Comparison of ENCODE assay signal across 1 cellular context in genomic region chr2:84832772-84833461, GRCh38.
TF ChIP-seq lines count a peak whose summit lies in the region.

No MANE protein-coding gene starts in this region.

TF ChIP-seq in K562, 482 proteins besides CTCF, POLR2A, EP300 and RAD21 (continued from another document):
- TF ChIP-seq PRDM10 (IDR thresholded peaks at IDR 0.05; ENCODE audit: partially characterized antibody) (peak; percentile 78), NFIX (CRISPR knock-in tag; IDR thresholded peaks at IDR 0.05; ENCODE audit: low read depth) (no peak), ZNF57 (CRISPR knock-in tag; IDR thresholded peaks at IDR 0.05) (no peak), SMC3 (conservative IDR thresholded peaks at IDR 0.05; ENCODE audit: insufficient read depth, low read depth, low read length) (no peak)
- TF ChIP-seq, protein P1, sequence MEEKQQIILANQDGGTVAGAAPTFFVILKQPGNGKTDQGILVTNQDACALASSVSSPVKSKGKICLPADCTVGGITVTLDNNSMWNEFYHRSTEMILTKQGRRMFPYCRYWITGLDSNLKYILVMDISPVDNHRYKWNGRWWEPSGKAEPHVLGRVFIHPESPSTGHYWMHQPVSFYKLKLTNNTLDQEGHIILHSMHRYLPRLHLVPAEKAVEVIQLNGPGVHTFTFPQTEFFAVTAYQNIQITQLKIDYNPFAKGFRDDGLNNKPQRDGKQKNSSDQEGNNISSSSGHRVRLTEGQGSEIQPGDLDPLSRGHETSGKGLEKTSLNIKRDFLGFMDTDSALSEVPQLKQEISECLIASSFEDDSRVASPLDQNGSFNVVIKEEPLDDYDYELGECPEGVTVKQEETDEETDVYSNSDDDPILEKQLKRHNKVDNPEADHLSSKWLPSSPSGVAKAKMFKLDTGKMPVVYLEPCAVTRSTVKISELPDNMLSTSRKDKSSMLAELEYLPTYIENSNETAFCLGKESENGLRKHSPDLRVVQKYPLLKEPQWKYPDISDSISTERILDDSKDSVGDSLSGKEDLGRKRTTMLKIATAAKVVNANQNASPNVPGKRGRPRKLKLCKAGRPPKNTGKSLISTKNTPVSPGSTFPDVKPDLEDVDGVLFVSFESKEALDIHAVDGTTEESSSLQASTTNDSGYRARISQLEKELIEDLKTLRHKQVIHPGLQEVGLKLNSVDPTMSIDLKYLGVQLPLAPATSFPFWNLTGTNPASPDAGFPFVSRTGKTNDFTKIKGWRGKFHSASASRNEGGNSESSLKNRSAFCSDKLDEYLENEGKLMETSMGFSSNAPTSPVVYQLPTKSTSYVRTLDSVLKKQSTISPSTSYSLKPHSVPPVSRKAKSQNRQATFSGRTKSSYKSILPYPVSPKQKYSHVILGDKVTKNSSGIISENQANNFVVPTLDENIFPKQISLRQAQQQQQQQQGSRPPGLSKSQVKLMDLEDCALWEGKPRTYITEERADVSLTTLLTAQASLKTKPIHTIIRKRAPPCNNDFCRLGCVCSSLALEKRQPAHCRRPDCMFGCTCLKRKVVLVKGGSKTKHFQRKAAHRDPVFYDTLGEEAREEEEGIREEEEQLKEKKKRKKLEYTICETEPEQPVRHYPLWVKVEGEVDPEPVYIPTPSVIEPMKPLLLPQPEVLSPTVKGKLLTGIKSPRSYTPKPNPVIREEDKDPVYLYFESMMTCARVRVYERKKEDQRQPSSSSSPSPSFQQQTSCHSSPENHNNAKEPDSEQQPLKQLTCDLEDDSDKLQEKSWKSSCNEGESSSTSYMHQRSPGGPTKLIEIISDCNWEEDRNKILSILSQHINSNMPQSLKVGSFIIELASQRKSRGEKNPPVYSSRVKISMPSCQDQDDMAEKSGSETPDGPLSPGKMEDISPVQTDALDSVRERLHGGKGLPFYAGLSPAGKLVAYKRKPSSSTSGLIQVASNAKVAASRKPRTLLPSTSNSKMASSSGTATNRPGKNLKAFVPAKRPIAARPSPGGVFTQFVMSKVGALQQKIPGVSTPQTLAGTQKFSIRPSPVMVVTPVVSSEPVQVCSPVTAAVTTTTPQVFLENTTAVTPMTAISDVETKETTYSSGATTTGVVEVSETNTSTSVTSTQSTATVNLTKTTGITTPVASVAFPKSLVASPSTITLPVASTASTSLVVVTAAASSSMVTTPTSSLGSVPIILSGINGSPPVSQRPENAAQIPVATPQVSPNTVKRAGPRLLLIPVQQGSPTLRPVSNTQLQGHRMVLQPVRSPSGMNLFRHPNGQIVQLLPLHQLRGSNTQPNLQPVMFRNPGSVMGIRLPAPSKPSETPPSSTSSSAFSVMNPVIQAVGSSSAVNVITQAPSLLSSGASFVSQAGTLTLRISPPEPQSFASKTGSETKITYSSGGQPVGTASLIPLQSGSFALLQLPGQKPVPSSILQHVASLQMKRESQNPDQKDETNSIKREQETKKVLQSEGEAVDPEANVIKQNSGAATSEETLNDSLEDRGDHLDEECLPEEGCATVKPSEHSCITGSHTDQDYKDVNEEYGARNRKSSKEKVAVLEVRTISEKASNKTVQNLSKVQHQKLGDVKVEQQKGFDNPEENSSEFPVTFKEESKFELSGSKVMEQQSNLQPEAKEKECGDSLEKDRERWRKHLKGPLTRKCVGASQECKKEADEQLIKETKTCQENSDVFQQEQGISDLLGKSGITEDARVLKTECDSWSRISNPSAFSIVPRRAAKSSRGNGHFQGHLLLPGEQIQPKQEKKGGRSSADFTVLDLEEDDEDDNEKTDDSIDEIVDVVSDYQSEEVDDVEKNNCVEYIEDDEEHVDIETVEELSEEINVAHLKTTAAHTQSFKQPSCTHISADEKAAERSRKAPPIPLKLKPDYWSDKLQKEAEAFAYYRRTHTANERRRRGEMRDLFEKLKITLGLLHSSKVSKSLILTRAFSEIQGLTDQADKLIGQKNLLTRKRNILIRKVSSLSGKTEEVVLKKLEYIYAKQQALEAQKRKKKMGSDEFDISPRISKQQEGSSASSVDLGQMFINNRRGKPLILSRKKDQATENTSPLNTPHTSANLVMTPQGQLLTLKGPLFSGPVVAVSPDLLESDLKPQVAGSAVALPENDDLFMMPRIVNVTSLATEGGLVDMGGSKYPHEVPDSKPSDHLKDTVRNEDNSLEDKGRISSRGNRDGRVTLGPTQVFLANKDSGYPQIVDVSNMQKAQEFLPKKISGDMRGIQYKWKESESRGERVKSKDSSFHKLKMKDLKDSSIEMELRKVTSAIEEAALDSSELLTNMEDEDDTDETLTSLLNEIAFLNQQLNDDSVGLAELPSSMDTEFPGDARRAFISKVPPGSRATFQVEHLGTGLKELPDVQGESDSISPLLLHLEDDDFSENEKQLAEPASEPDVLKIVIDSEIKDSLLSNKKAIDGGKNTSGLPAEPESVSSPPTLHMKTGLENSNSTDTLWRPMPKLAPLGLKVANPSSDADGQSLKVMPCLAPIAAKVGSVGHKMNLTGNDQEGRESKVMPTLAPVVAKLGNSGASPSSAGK (IDR thresholded peaks at IDR 0.05), result no peak
